8 cellular contexts compared by ENCODE assay signal in the genomic region with DNA sequence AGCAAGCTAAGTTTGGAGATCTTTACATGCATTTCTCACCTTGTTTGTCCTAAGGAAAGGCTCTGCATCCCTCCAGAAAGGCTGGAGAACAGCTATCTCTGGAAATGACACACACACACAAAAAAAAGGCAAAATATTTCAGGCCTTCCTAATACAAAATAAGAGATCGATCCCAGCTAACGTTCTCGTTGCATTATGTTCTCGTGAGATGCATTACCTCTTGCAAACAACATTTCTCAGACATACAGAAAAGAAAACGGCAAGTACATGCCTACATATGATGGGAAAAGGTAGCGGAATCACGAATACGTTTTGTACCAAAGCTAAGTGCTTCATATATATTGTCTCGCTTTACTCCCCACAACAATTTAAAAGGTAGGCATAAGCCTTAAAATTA. TPM values are rescaled to one million over a fixed set of nuclear protein-coding genes. Genes with fewer than 3 reads are reported as not detected.
DNase-seq lines count a peak whose midpoint lies in the region; ATAC-seq and TF ChIP-seq lines count a peak whose summit lies in the region.

No MANE protein-coding gene starts in this region.

- POLR2A ChIA-PET in activated CD4-positive, alpha-beta T cell treated with anti-CD3 and anti-CD28 coated beads for 36 hours (lab: Charles Lee): interaction anchor here (0.6 to 1.4 kb wide), 4 partner anchors 51 to 649 kb away, joined by 3 read pairs; partner anchors contain the start of genes PEX1 and RBM48

- H3K4me3 Mint-ChIP-seq in activated CD4-positive, alpha-beta T cell treated with anti-CD3 and anti-CD28 coated beads for 36 hours: peak overlapping the region; percentile 92

- peaks cover 0 to 2% of the 10 kb centered on the region in 2 donors for H3K4me1 ChIP-seq in esophagus (ENCODE audit: control insufficient read depth in 2 of 2, insufficient read depth in 2 of 2, low read length in 1 of 2)
- no peaks in the 10 kb centered on the region for H3K4me1 ChIP-seq in rectal smooth muscle tissue (ENCODE audit: control insufficient read depth, insufficient read depth, low read length)

- H3K27ac Mint-ChIP-seq in activated CD4-positive, alpha-beta T cell treated with anti-CD3 and anti-CD28 coated beads for 36 hours: peak overlapping the region; percentile 94

- CTCF ChIA-PET in activated CD4-positive, alpha-beta T cell treated with anti-CD3 and anti-CD28 coated beads for 36 hours (lab: Charles Lee): interaction anchor here (0.6 to 3.7 kb wide), 20 partner anchors 9 to 683 kb away, joined by 3 to 21 read pairs (median 3); partner anchors contain the start of genes AKAP9, ANKIB1 and KRIT1

- WGBS in esophagus, 2 donors: 2 to 4% methylated on average over 9 of the region's 9 CpGs

- DNase-seq in activated CD4-positive, alpha-beta T cell treated with anti-CD3 and anti-CD28 coated beads for 36 hours: no peak
- no peak for DNase-seq in activated CD4-positive, alpha-beta T cell treated with anti-CD3 and anti-CD28 coated beads for 48 hours
- no peak for DNase-seq in NB4 (ENCODE audit: low read depth)
- no peak for DNase-seq in posterior vena cava (ENCODE audit: low spot score)
- no peak for DNase-seq in UCSD-AML1 (lab: John Stamatoyannopoulos, UW; ENCODE audit: unreplicated experiment)

- peaks cover 29% of the 10 kb centered on the region for H3K4me1 Mint-ChIP-seq in activated CD4-positive, alpha-beta T cell treated with anti-CD3 and anti-CD28 coated beads for 36 hours

- H3K36me3 ChIP-seq in esophagus (ENCODE audit: control insufficient read depth in 2 of 2, insufficient read depth in 2 of 2, low read length in 1 of 2) (no peaks in the 10 kb centered on the region), rectal smooth muscle tissue (ENCODE audit: control insufficient read depth, insufficient read depth, low read length) (no peaks in the 10 kb centered on the region)

- H3K27ac ChIP-seq in esophagus (ENCODE audit: low read depth in 2 of 2, low read length in 1 of 2): peak overlapping the region in 1 of 2 donors; percentile 74
- no peak overlapping the region for H3K27ac ChIP-seq in rectal smooth muscle tissue (ENCODE audit: low read depth, low read length)

- no peak overlapping the region for H3K9ac ChIP-seq in rectal smooth muscle tissue (ENCODE audit: low read length)

- H3K36me3 Mint-ChIP-seq in activated CD4-positive, alpha-beta T cell treated with anti-CD3 and anti-CD28 coated beads for 36 hours (ENCODE audit: low read depth): peaks cover 25% of the 10 kb centered on the region

- H3K27me3 ChIP-seq in esophagus (ENCODE audit: control insufficient read depth in 1 of 2, insufficient read depth in 2 of 2, low read length in 2 of 2): no peaks in the 10 kb centered on the region
- no peaks in the 10 kb centered on the region for H3K27me3 ChIP-seq in rectal smooth muscle tissue (ENCODE audit: control insufficient read depth, insufficient read depth, low read length)

- TF ChIP-seq POLR2A in NB4 (IDR thresholded peaks at IDR 0.05; ENCODE audit: extremely low read depth, insufficient read length): no peak

- peak overlapping the region; percentile 90 for H3K4me3 ChIP-seq in NB4 (ENCODE audit: low read depth, low read length)
- peak overlapping the region; percentile 62 to 96 for H3K4me3 ChIP-seq in esophagus (ENCODE audit: low read depth in 1 of 2, low read length in 2 of 2)
- H3K4me3 ChIP-seq in rectal smooth muscle tissue (ENCODE audit: low read length): peak overlapping the region; percentile 79

- no peaks in the 10 kb centered on the region for H3K9me3 Mint-ChIP-seq in activated CD4-positive, alpha-beta T cell treated with anti-CD3 and anti-CD28 coated beads for 36 hours (ENCODE audit: low read depth)

- intact Hi-C loops in activated CD4-positive, alpha-beta T cell treated with anti-CD3 and anti-CD28 coated beads for 36 hours (cut with DNase I, micrococcal nuclease): loop anchor here (1.0 to 5.0 kb wide), 11 partner anchors 49 to 798 kb away; partner anchors contain the start of genes AKAP9 (in 2 of the 2), CYP51A1 (in 2 of the 2), GATAD1 (in 2 of the 2) and ANKIB1 (in 1 of the 2)
- intact Hi-C loops in posterior vena cava (cut with DNase I): no loop called here

- no peak for ATAC-seq in activated CD4-positive, alpha-beta T cell treated with anti-CD3 and anti-CD28 coated beads for 36 hours
- no peak for ATAC-seq in GM21367 (IDR thresholded peaks at IDR 0.05; ENCODE audit: unreplicated experiment)

- H3K27me3 Mint-ChIP-seq in activated CD4-positive, alpha-beta T cell treated with anti-CD3 and anti-CD28 coated beads for 36 hours: no peaks in the 10 kb centered on the region

- no peak for TF ChIP-seq CTCF in NB4 (IDR thresholded peaks at IDR 0.05; ENCODE audit: low read depth, low read length)

- no peaks in the 10 kb centered on the region for H3K9me3 ChIP-seq in esophagus (ENCODE audit: control insufficient read depth in 2 of 2, insufficient read depth in 1 of 2, low read depth in 1 of 2, low read length in 1 of 2)

RNA-seq across cellular contexts. Expression of gene MTERF1, which starts 0.5 kb away (rescaled TPM):
- total RNA-seq in activated CD4-positive, alpha-beta T cell treated with anti-CD3 and anti-CD28 coated beads for 36 hours: 10 to 100 TPM; 16.7 to 16.9 TPM
- 1 to 10 TPM; 6.0 to 8.3 TPM for polyA plus RNA-seq in esophagus
- 10 to 100 TPM in 1 of 2 donors, 1 to 10 TPM in 1; 9.2 to 13.6 TPM for total RNA-seq in posterior vena cava

Comparison
In these comparisons a context has a peak if more than half of its experiments do, and no peak if none do; other contexts are left out.
1. intact Hi-C loops: an anchor here in activated CD4-positive, alpha-beta T cell treated with anti-CD3 and anti-CD28 coated beads for 36 hours (1.0 to 5.0 kb wide); none called in posterior vena cava.